ENCODE assay signal across 2 cellular contexts in the genomic region with DNA sequence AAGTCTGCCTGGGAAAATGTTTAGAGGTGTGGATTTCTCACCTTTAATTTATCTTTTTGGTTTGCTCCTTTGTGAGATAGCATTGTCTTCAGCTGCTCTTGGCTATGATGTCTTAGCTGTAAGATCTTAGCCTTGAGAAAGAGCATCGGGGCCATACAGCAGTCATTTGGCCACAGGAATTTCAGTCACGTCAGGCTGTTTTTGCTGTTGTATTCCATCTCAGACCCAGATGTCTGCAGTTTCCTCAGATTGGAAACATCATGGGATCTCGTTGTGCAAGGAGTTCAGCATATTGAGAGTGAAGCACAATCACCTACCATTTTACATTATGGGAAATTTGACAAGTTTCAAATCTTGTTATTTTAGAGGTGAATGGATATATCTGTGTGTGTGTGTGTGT.
TF ChIP-seq lines count a peak whose summit lies in the region.

No MANE protein-coding gene starts in this region.

TF ChIP-seq in IMR-90, 13 proteins besides CTCF, POLR2A, EP300 and RAD21:
- TF ChIP-seq FOS (IDR thresholded peaks at IDR 0.05; ENCODE audit: low read depth, low read length) (peak; percentile 26; the same call in 1 of the 2 replicates), MAZ (IDR thresholded peaks at IDR 0.05; ENCODE audit: borderline replicate concordance, low read depth, low read length) (no peak), SMC3 (IDR thresholded peaks at IDR 0.05; ENCODE audit: low read depth, low read length) (no peak), RCOR1 (IDR thresholded peaks at IDR 0.05; ENCODE audit: insufficient replicate concordance, low read length) (no peak), CEBPB (IDR thresholded peaks at IDR 0.05; ENCODE audit: low read depth, low read length) (peak; percentile 81), USF2 (IDR thresholded peaks at IDR 0.05; ENCODE audit: low read depth, low read length) (no peak), MXI1 (IDR thresholded peaks at IDR 0.05; ENCODE audit: borderline replicate concordance, low read depth, low read length) (no peak), RFX5 (IDR thresholded peaks at IDR 0.05; ENCODE audit: low read depth, low read length) (no peak), CHD1 (IDR thresholded peaks at IDR 0.05; ENCODE audit: low read depth, low read length) (no peak), BHLHE40 (IDR thresholded peaks at IDR 0.05; ENCODE audit: low read depth, low read length) (peak; percentile 52; the same call in 1 of the 2 replicates), NFE2L2 (IDR thresholded peaks at IDR 0.05; ENCODE audit: low read depth, low read length) (no peak), MAFK (IDR thresholded peaks at IDR 0.05; ENCODE audit: low read depth, low read length) (0 out of 2 replicates have a peak, but pooled peaks have one; percentile 26), ELK1 (IDR thresholded peaks at IDR 0.05; ENCODE audit: borderline replicate concordance, low read depth, low read length) (no peak)

TF ChIP-seq in GM23338, 12 proteins besides CTCF, POLR2A, EP300 and RAD21:
- TF ChIP-seq STAT1 (IDR thresholded peaks at IDR 0.05; ENCODE audit: unreplicated experiment) = no peak
- TF ChIP-seq POLR2AphosphoS5 (IDR thresholded peaks at IDR 0.05; ENCODE audit: low read depth) = no peak
- TF ChIP-seq, protein P1, sequence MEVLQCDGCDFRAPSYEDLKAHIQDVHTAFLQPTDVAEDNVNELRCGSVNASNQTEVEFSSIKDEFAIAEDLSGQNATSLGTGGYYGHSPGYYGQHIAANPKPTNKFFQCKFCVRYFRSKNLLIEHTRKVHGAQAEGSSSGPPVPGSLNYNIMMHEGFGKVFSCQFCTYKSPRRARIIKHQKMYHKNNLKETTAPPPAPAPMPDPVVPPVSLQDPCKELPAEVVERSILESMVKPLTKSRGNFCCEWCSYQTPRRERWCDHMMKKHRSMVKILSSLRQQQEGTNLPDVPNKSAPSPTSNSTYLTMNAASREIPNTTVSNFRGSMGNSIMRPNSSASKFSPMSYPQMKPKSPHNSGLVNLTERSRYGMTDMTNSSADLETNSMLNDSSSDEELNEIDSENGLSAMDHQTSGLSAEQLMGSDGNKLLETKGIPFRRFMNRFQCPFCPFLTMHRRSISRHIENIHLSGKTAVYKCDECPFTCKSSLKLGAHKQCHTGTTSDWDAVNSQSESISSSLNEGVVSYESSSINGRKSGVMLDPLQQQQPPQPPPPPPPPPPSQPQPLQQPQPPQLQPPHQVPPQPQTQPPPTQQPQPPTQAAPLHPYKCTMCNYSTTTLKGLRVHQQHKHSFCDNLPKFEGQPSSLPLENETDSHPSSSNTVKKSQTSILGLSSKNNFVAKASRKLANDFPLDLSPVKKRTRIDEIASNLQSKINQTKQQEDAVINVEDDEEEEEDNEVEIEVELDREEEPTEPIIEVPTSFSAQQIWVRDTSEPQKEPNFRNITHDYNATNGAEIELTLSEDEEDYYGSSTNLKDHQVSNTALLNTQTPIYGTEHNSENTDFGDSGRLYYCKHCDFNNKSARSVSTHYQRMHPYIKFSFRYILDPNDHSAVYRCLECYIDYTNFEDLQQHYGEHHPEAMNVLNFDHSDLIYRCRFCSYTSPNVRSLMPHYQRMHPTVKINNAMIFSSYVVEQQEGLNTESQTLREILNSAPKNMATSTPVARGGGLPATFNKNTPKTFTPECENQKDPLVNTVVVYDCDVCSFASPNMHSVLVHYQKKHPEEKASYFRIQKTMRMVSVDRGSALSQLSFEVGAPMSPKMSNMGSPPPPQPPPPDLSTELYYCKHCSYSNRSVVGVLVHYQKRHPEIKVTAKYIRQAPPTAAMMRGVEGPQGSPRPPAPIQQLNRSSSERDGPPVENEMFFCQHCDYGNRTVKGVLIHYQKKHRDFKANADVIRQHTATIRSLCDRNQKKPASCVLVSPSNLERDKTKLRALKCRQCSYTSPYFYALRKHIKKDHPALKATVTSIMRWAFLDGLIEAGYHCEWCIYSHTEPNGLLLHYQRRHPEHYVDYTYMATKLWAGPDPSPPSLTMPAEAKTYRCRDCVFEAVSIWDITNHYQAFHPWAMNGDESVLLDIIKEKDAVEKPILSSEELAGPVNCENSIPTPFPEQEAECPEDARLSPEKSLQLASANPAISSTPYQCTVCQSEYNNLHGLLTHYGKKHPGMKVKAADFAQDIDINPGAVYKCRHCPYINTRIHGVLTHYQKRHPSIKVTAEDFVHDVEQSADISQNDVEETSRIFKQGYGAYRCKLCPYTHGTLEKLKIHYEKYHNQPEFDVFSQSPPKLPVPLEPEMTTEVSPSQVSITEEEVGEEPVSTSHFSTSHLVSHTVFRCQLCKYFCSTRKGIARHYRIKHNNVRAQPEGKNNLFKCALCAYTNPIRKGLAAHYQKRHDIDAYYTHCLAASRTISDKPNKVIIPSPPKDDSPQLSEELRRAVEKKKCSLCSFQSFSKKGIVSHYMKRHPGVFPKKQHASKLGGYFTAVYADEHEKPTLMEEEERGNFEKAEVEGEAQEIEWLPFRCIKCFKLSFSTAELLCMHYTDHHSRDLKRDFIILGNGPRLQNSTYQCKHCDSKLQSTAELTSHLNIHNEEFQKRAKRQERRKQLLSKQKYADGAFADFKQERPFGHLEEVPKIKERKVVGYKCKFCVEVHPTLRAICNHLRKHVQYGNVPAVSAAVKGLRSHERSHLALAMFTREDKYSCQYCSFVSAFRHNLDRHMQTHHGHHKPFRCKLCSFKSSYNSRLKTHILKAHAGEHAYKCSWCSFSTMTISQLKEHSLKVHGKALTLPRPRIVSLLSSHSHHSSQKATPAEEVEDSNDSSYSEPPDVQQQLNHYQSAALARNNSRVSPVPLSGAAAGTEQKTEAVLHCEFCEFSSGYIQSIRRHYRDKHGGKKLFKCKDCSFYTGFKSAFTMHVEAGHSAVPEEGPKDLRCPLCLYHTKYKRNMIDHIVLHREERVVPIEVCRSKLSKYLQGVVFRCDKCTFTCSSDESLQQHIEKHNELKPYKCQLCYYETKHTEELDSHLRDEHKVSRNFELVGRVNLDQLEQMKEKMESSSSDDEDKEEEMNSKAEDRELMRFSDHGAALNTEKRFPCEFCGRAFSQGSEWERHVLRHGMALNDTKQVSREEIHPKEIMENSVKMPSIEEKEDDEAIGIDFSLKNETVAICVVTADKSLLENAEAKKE (CRISPR knock-in tag; IDR thresholded peaks at IDR 0.05) = no peak
- TF ChIP-seq, protein P2, sequence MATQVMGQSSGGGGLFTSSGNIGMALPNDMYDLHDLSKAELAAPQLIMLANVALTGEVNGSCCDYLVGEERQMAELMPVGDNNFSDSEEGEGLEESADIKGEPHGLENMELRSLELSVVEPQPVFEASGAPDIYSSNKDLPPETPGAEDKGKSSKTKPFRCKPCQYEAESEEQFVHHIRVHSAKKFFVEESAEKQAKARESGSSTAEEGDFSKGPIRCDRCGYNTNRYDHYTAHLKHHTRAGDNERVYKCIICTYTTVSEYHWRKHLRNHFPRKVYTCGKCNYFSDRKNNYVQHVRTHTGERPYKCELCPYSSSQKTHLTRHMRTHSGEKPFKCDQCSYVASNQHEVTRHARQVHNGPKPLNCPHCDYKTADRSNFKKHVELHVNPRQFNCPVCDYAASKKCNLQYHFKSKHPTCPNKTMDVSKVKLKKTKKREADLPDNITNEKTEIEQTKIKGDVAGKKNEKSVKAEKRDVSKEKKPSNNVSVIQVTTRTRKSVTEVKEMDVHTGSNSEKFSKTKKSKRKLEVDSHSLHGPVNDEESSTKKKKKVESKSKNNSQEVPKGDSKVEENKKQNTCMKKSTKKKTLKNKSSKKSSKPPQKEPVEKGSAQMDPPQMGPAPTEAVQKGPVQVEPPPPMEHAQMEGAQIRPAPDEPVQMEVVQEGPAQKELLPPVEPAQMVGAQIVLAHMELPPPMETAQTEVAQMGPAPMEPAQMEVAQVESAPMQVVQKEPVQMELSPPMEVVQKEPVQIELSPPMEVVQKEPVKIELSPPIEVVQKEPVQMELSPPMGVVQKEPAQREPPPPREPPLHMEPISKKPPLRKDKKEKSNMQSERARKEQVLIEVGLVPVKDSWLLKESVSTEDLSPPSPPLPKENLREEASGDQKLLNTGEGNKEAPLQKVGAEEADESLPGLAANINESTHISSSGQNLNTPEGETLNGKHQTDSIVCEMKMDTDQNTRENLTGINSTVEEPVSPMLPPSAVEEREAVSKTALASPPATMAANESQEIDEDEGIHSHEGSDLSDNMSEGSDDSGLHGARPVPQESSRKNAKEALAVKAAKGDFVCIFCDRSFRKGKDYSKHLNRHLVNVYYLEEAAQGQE (IDR thresholded peaks at IDR 0.05; ENCODE audit: unreplicated experiment) = no peak
- TF ChIP-seq CREB1 (CRISPR knock-in tag; IDR thresholded peaks at IDR 0.05; ENCODE audit: low read depth) = no peak
- TF ChIP-seq JUNB (IDR thresholded peaks at IDR 0.05; ENCODE audit: unreplicated experiment) = no peak
